Comparison of ENCODE assay signal across 1 cellular context in genomic region chr9:113137196-113138168, GRCh38.
TF ChIP-seq lines count a peak whose summit lies in the region.

No MANE protein-coding gene starts in this region.

TF ChIP-seq in HepG2, 621 proteins besides CTCF, POLR2A, EP300 and RAD21 (continued from another document and continues in another):
- TF ChIP-seq NFAT5 (CRISPR knock-in tag; IDR thresholded peaks at IDR 0.05) (no peak), RBM22 (optimal IDR thresholded peaks at IDR 0.05; ENCODE audit: low read length) (no peak), RARA (CRISPR knock-in tag; IDR thresholded peaks at IDR 0.05) (no peak), ZSCAN22 (CRISPR knock-in tag; IDR thresholded peaks at IDR 0.05) (no peak), ZNF644 (CRISPR knock-in tag; IDR thresholded peaks at IDR 0.05; ENCODE audit: low read depth) (peak; percentile 33; the same call in 1 of the 2 replicates), ZFP62 (CRISPR knock-in tag; IDR thresholded peaks at IDR 0.05) (no peak), ZNF761 (CRISPR knock-in tag; conservative IDR thresholded peaks at IDR 0.05) (no peak), GABPA (IDR thresholded peaks at IDR 0.05; ENCODE audit: low read depth, low read length) (no peak), GABPA (CRISPR knock-in tag; IDR thresholded peaks at IDR 0.05; ENCODE audit: low read depth) (no peak), LCORL (IDR thresholded peaks at IDR 0.05) (no peak), LCORL (CRISPR knock-in tag; IDR thresholded peaks at IDR 0.05) (no peak), PBX2 (CRISPR knock-in tag; IDR thresholded peaks at IDR 0.05) (no peak), IRF1 (CRISPR knock-in tag; IDR thresholded peaks at IDR 0.05; ENCODE audit: low read depth) (no peak), PHF20 (CRISPR knock-in tag; IDR thresholded peaks at IDR 0.05) (no peak), ARNT2 (CRISPR knock-in tag; IDR thresholded peaks at IDR 0.05; ENCODE audit: low read depth) (no peak), ZSCAN29 (CRISPR knock-in tag; conservative IDR thresholded peaks at IDR 0.05) (no peak), SOX6 (IDR thresholded peaks at IDR 0.05) (no peak), SOX6 (CRISPR knock-in tag; IDR thresholded peaks at IDR 0.05) (peak; percentile 32), ZBED4 (CRISPR knock-in tag; IDR thresholded peaks at IDR 0.05; ENCODE audit: borderline replicate concordance) (no peak), ZSCAN21 (CRISPR knock-in tag; IDR thresholded peaks at IDR 0.05; ENCODE audit: borderline replicate concordance) (0 out of 2 replicates have a peak, but pooled peaks have one; percentile 31), ZNF142 (CRISPR knock-in tag; IDR thresholded peaks at IDR 0.05) (no peak), SNAPC2 (CRISPR knock-in tag; IDR thresholded peaks at IDR 0.05) (no peak), ATF7-NPFF (CRISPR knock-in tag; IDR thresholded peaks at IDR 0.05; ENCODE audit: low read depth) (no peak), SUZ12 (IDR thresholded peaks at IDR 0.05; ENCODE audit: low read depth, low read length) (no peak), NFATC3 (CRISPR knock-in tag; IDR thresholded peaks at IDR 0.05) (no peak), ZNF629 (CRISPR knock-in tag; conservative IDR thresholded peaks at IDR 0.05) (no peak), ZNF143 (CRISPR knock-in tag; IDR thresholded peaks at IDR 0.05) (no peak), ZNF782 (CRISPR knock-in tag; IDR thresholded peaks at IDR 0.05; ENCODE audit: borderline replicate concordance) (no peak), HOXA9 (CRISPR knock-in tag; IDR thresholded peaks at IDR 0.05; ENCODE audit: borderline replicate concordance) (no peak), SP5 (CRISPR knock-in tag; IDR thresholded peaks at IDR 0.05; ENCODE audit: borderline replicate concordance, low read depth) (peak; percentile 40; the same call in 1 of the 2 replicates), TEAD2 (CRISPR knock-in tag; IDR thresholded peaks at IDR 0.05) (no peak), ZNF280D (CRISPR knock-in tag; IDR thresholded peaks at IDR 0.05) (no peak), KAT2B (IDR thresholded peaks at IDR 0.05; ENCODE audit: borderline replicate concordance, low read depth, low read length) (no peak), SP4 (CRISPR knock-in tag; IDR thresholded peaks at IDR 0.05) (no peak), HNRNPK (IDR thresholded peaks at IDR 0.05; ENCODE audit: low read depth, low read length, poor library complexity, severe bottlenecking) (no peak), ZNF510 (CRISPR knock-in tag; IDR thresholded peaks at IDR 0.05; ENCODE audit: low read depth) (no peak), TRIM24 (CRISPR knock-in tag; IDR thresholded peaks at IDR 0.05) (no peak), CREB3 (CRISPR knock-in tag; IDR thresholded peaks at IDR 0.05) (no peak), ZNF558 (CRISPR knock-in tag; IDR thresholded peaks at IDR 0.05; ENCODE audit: borderline replicate concordance) (no peak), HNF4A (CRISPR knock-in tag; IDR thresholded peaks at IDR 0.05) (peak; percentile 11; the same call in 1 of the 2 replicates), ZBTB34 (CRISPR knock-in tag; IDR thresholded peaks at IDR 0.05) (0 out of 2 replicates have a peak, but pooled peaks have one; percentile 21)
